ENCODE assay signal across 1 cellular context in the genomic region with DNA sequence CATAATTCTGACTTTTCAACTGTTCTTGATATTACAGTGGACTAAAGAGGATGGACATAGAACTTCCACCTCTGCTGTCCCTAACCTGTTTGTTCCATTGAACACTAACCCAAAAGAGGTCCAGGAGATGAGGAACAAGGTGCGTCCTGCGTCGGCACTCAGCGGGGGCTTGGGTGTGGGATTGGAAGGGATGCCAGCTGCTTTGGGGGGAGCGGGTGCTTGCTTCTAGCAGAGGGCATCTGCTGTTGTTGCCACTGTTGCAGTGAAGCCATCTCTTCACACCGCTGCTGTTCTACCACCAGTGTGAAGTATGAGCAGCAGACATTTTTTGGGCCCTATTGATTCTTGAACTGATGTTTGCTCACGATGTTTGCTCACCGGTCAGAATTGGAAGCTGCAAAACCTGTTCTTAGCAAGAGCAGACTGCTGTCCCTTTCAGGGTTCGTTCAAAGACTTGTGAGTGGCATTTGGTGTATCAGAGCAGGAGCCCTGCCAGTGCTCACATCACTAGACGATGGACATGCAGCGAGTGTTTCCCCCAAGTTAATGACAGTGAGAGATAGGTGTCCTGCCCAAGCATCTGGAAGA.
TF ChIP-seq lines count a peak whose summit lies in the region.

No MANE protein-coding gene starts in this region.

TF ChIP-seq in IMR-90, 13 proteins besides CTCF, POLR2A, EP300 and RAD21:
- no peak for TF ChIP-seq MXI1 (IDR thresholded peaks at IDR 0.05; ENCODE audit: borderline replicate concordance, low read depth, low read length)
- no peak for TF ChIP-seq FOS (IDR thresholded peaks at IDR 0.05; ENCODE audit: low read depth, low read length)
- no peak for TF ChIP-seq CEBPB (IDR thresholded peaks at IDR 0.05; ENCODE audit: low read depth, low read length)
- TF ChIP-seq, protein P1, sequence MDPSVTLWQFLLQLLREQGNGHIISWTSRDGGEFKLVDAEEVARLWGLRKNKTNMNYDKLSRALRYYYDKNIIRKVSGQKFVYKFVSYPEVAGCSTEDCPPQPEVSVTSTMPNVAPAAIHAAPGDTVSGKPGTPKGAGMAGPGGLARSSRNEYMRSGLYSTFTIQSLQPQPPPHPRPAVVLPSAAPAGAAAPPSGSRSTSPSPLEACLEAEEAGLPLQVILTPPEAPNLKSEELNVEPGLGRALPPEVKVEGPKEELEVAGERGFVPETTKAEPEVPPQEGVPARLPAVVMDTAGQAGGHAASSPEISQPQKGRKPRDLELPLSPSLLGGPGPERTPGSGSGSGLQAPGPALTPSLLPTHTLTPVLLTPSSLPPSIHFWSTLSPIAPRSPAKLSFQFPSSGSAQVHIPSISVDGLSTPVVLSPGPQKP (IDR thresholded peaks at IDR 0.05; ENCODE audit: borderline replicate concordance, low read depth, low read length) = no peak
- TF ChIP-seq, protein P2, sequence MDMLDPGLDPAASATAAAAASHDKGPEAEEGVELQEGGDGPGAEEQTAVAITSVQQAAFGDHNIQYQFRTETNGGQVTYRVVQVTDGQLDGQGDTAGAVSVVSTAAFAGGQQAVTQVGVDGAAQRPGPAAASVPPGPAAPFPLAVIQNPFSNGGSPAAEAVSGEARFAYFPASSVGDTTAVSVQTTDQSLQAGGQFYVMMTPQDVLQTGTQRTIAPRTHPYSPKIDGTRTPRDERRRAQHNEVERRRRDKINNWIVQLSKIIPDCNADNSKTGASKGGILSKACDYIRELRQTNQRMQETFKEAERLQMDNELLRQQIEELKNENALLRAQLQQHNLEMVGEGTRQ (IDR thresholded peaks at IDR 0.05; ENCODE audit: low read depth, low read length) = no peak
- no peak for TF ChIP-seq SMC3 (IDR thresholded peaks at IDR 0.05; ENCODE audit: low read depth, low read length)
